In genomic region chr15:47846128-47846868, GRCh38 we compare ENCODE assay signal across 21 cellular contexts.
DNase-seq lines count a peak whose midpoint lies in the region; ATAC-seq and TF ChIP-seq lines count a peak whose summit lies in the region.
"Had no signal": no experiment of that assay in that cellular context is flagged by ENCODE, and none has a peak within 500 bp of the region (broad histone marks: within the 10 kb centered on the region; RNA-seq: fewer than 3 reads in every experiment).

No MANE protein-coding gene starts in this region.

- H3K4me1 ChIP-seq in gastroesophageal sphincter = no peaks in the 10 kb centered on the region
- H3K4me1 ChIP-seq: SJSA1 had no signal

- no peak for TF ChIP-seq CTCF in gastroesophageal sphincter (IDR thresholded peaks at IDR 0.05)

- H3K27me3 ChIP-seq in gastroesophageal sphincter = no peaks in the 10 kb centered on the region
- H3K27me3 ChIP-seq: SJSA1 had no signal

- WGBS in gastroesophageal sphincter (ENCODE audit: low coverage in 1 of 2), 2 donors = 43 to 93% methylated on average over 2 of the region's 2 CpGs

- H3K9me3 ChIP-seq in gastroesophageal sphincter = no peaks in the 10 kb centered on the region
- H3K9me3 ChIP-seq: SJSA1 had no signal

- no peak overlapping the region for H3K4me3 ChIP-seq in gastroesophageal sphincter
- H3K4me3 ChIP-seq: SJSA1 had no signal

- no peaks in the 10 kb centered on the region for H3K36me3 ChIP-seq in gastroesophageal sphincter
- H3K36me3 ChIP-seq: SJSA1 had no signal

- intact Hi-C loops in head of caudate nucleus (cut with DNase I) = no loop called here

- H3K27ac ChIP-seq in angular gyrus (ENCODE audit: low read depth, low read length) (peak overlapping the region; percentile 96), gastroesophageal sphincter (no peak overlapping the region)
- H3K27ac ChIP-seq: HL-60, SJSA1 had no signal

- TF ChIP-seq POLR2A in gastroesophageal sphincter (IDR thresholded peaks at IDR 0.05) = no peak

- peak in 35 of 42 donors; percentile 3 to 86 (median 56) for DNase-seq in head of caudate nucleus
- DNase-seq in pons (ENCODE audit: low spot score) = peak; percentile 75
- DNase-seq in DMS79 treated with DMSO at 0.1 percent for 48 hours (lab: John Stamatoyannopoulos, UW) = no peak
- no peak for DNase-seq in HuH-7.5 (ENCODE audit: low spot score)
- DNase-seq: Calu3, DND-41, NCI-H1048, NCI-H1417, NCI-H1694, NCI-H2029 treated with DMSO at 0.1 percent for 48 hours, NCI-H2227 treated with DMSO at 0.1 percent for 48 hours, NCI-H510A, NCI-H69, Right ventricle myocardium superior, RPMI8226 had no signal

- no peak for TF ChIP-seq EP300 in gastroesophageal sphincter (IDR thresholded peaks at IDR 0.05)

- ATAC-seq in gastroesophageal sphincter (no peak), GM21526 (IDR thresholded peaks at IDR 0.05; ENCODE audit: low FRiP score, unreplicated experiment) (no peak)
- ATAC-seq: HCT116 had no signal

Comparison
In these comparisons a context has a peak if more than half of its experiments do, and no peak if none do; other contexts are left out.
1. DNase-seq: peak in head of caudate nucleus (35 of 42) and pons (single experiment); none in DMS79 treated with DMSO at 0.1 percent for 48 hours (single experiment) and HuH-7.5 (single experiment).